ENCODE assay signal across 1 cellular context in the genomic region with DNA sequence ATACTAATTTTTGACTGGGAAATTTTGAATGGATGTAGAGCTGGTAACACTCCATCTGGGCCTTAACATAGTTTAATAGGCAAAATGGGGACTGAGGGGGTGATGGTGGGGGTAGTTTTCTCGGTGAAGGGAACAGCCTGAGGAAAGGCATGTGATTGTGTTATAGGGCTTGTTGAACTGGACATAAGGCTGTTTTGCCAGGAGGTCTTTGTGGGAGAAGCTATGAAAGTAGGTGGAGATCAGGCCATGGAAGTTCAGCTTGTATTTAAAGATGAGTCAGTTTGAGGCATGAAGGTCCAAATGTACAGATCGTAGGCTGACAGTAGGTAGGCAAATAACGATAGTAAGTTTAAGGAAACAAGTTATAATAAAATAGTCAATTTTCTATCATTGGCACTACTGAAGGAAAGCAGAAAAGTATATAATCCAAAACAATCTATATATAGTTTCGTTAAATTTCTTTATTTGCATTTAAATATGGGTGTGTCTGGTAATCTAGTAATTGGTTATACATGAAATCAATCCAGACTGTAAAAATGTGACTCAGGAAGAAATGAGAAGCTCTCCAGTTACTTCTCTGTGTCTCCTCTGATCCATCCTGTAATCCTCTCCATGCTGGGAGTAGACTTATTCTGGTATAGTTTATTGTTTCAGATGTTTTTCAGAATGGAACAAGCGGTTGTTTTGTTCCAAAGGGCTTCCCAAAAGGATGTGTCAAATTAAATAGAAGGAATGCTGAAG.
TF ChIP-seq lines count a peak whose summit lies in the region.

No MANE protein-coding gene starts in this region.

TF ChIP-seq in GM12878, 131 proteins besides CTCF, POLR2A, EP300 and RAD21 (continued from another document):
- TF ChIP-seq USF2 (IDR thresholded peaks at IDR 0.05; ENCODE audit: borderline replicate concordance, low read depth, low read length) (no peak), FOS (IDR thresholded peaks at IDR 0.05; ENCODE audit: borderline replicate concordance, extremely low read depth, insufficient read length) (no peak), EED (IDR thresholded peaks at IDR 0.05; ENCODE audit: low read depth) (no peak), ZZZ3 (IDR thresholded peaks at IDR 0.05; ENCODE audit: control insufficient read depth, insufficient read length, low read depth) (no peak), IRF5 (IDR thresholded peaks at IDR 0.05; ENCODE audit: borderline replicate concordance) (no peak), TCF3 (IDR thresholded peaks at IDR 0.05; ENCODE audit: borderline replicate concordance, insufficient read depth, low read depth, low read length) (no peak), ZBTB4 (CRISPR knock-in tag; IDR thresholded peaks at IDR 0.05) (no peak), BMI1 (IDR thresholded peaks at IDR 0.05; ENCODE audit: borderline replicate concordance) (no peak), RB1 (IDR thresholded peaks at IDR 0.05; ENCODE audit: borderline replicate concordance) (no peak), NFIC (IDR thresholded peaks at IDR 0.05; ENCODE audit: low read depth, low read length) (no peak), SREBF1 (IDR thresholded peaks at IDR 0.05; ENCODE audit: low read length) (no peak), RFX5 (IDR thresholded peaks at IDR 0.05; ENCODE audit: low read depth, low read length) (no peak)
- TF ChIP-seq, protein P1, sequence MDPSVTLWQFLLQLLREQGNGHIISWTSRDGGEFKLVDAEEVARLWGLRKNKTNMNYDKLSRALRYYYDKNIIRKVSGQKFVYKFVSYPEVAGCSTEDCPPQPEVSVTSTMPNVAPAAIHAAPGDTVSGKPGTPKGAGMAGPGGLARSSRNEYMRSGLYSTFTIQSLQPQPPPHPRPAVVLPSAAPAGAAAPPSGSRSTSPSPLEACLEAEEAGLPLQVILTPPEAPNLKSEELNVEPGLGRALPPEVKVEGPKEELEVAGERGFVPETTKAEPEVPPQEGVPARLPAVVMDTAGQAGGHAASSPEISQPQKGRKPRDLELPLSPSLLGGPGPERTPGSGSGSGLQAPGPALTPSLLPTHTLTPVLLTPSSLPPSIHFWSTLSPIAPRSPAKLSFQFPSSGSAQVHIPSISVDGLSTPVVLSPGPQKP (IDR thresholded peaks at IDR 0.05; ENCODE audit: low read depth, low read length), result no peak
